Comparison of ENCODE assay signal across 12 cellular contexts in the genomic region with DNA sequence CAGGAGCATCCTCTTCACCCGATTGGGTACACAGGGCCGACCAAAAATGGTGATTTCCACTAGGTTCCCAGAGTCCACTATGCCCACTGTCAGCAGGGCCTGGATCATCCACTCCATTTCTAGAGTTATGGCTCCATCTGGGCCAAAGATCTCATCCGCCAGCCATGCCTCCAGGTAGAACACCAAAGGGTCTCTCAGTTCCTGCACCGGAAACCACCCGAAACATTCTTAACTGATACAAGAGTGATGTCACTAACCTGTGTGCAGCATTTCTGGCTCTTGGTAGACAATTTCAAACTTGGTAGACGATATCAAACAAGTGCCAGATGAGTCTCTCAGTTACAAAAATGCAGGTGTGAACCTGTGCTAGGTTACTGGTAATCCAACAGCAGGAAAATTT.
"Had no signal": no experiment of that assay in that cellular context is flagged by ENCODE, and none has a peak within 500 bp of the region (broad histone marks: within the 10 kb centered on the region; RNA-seq: fewer than 3 reads in every experiment).

No MANE protein-coding gene starts in this region.

- H3K36me3 ChIP-seq: HAP-1 had no signal

- ATAC-seq: HCT116, HepG2 had no signal

- H2AFZ ChIP-seq: GM23248 had no signal

- H3K27ac Mint-ChIP-seq: HFFc6, IgD-negative memory B cell had no signal

- H3K4me2 ChIP-seq: KMS-11 had no signal

- DNase-seq: GM23248, GOT3, H7, HFFc6, Karpas-422, KBM-7 had no signal

- H3K9me3 Mint-ChIP-seq: HFFc6 had no signal

- H3K9ac ChIP-seq: GM23248, KMS-11 had no signal

- H3K9me3 ChIP-seq: HAP-1 had no signal

- H3K27ac ChIP-seq: GM23248, HL-60, KMS-11 had no signal

- H3K4me3 Mint-ChIP-seq: HFFc6, IgD-negative memory B cell had no signal

- H3K36me3 Mint-ChIP-seq: IgD-negative memory B cell had no signal

- H3K4me1 Mint-ChIP-seq: IgD-negative memory B cell had no signal

- H3K4me3 ChIP-seq: GM23248, HAP-1 had no signal
